8 cellular contexts compared by ENCODE assay signal in the genomic region with DNA sequence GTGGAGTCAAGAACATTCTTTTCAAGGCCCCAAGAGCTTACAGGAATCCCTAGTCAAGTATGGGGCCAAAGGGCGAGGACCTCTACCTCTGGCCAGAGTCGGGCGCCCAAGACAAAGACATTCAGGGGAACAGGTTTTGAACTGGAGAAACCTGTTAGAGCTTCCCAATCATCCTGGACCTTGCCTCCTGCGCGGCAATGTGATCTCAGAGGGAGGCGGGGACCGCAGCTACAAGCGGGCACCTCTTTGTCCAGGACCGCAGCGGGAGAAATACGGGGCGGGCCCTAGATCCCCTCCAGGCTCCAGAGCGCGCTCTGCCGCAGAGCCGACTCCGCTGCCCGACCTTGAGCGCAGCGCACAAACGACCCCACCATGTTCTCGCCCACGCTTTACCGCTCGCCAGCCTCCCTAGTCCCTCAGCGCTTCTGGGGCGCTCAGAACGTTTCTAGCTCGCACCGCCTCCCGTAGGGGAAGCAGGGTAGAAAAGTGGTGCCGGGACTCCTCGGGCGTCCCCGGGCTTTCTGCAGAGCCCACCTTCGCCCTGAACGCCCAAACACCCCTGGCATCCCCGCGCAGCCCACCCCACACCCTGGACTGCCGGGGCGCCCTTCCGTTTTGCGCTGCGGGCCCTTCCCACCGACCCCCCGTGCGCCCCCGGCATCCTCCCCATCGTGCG. TPM values are rescaled to one million over a fixed set of nuclear protein-coding genes. Genes with fewer than 3 reads are reported as not detected.
A peak's percentile ranks its signal among the peaks of the same experiment; 100 is the strongest.
DNase-seq lines count a peak whose midpoint lies in the region; ATAC-seq and TF ChIP-seq lines count a peak whose summit lies in the region.

No MANE protein-coding gene starts in this region.

- H3K4me3 ChIP-seq in epithelial cell of proximal tubule (ENCODE audit: low read depth, low read length): peak overlapping the region; percentile 74
- H3K4me3 ChIP-seq in muscle layer of duodenum (ENCODE audit: low read depth in 1 of 2, low read length in 2 of 2): peak overlapping the region; percentile 78 to 88

- peak; percentile 24 for ATAC-seq in GM21381 (IDR thresholded peaks at IDR 0.05; ENCODE audit: unreplicated experiment)

- no peak for TF ChIP-seq CTCF in C4-2B (conservative IDR thresholded peaks at IDR 0.05)
- TF ChIP-seq CTCF in epithelial cell of proximal tubule (conservative IDR thresholded peaks at IDR 0.05; ENCODE audit: low read depth, low read length): no peak

- H3K4me1 ChIP-seq in muscle layer of duodenum (ENCODE audit: control insufficient read depth in 1 of 2, insufficient read depth in 2 of 2, low read length in 2 of 2): peaks cover 0 to 20% of the 10 kb centered on the region in 2 donors

- H3K27ac ChIP-seq in C4-2B (peak overlapping the region; percentile 73), muscle layer of duodenum (ENCODE audit: low read length) (no peak overlapping the region)

- DNase-seq in NCI-H1417 (lab: John Stamatoyannopoulos, UW) (peak; percentile 80 to 91 (median 88)), epithelial cell of proximal tubule (ENCODE audit: low read depth) (no peak), superior temporal gyrus (ENCODE audit: extremely low spot score) (peak; percentile 37), OCI-M2 (lab: John Stamatoyannopoulos, UW; ENCODE audit: unreplicated experiment) (no peak)
- DNase-seq in activated CD4-positive, alpha-beta T cell treated with anti-CD3 and anti-CD28 coated beads, Interleukin-2, amount 50 U/mL, for 48 hours: peak; percentile 26 to 44

- H3K36me3 ChIP-seq in muscle layer of duodenum (ENCODE audit: control insufficient read depth in 1 of 2, insufficient read depth in 2 of 2, low read length in 2 of 2): no peaks in the 10 kb centered on the region

- H3K9me3 ChIP-seq in muscle layer of duodenum (ENCODE audit: control insufficient read depth in 1 of 2, low read length in 2 of 2): no peaks in the 10 kb centered on the region

- H3K27me3 ChIP-seq in muscle layer of duodenum (ENCODE audit: low read depth, low read length): no peaks in the 10 kb centered on the region

RNA-seq across cellular contexts. Expression of gene RABIF, which starts 28.1 kb away (rescaled TPM):
- 9.2 and 12.7 TPM in 2 replicates for total RNA-seq in epithelial cell of proximal tubule

RNA-seq across cellular contexts. Expression of gene PCAT6, which starts 50.1 kb away (rescaled TPM):
- total RNA-seq in epithelial cell of proximal tubule: 0.17 TPM in 1 of 2 replicates, not detected in the other

RNA-seq across cellular contexts. Expression of gene KDM5B, which starts 52.7 kb away (rescaled TPM):
- total RNA-seq in epithelial cell of proximal tubule: 18.6 and 46.2 TPM in 2 replicates

Comparison
In these comparisons a context has a peak if more than half of its experiments do, and no peak if none do; other contexts are left out.
1. DNase-seq: peak in NCI-H1417 (3 of 3), activated CD4-positive, alpha-beta T cell treated with anti-CD3 and anti-CD28 coated beads, Interleukin-2, amount 50 U/mL, for 48 hours (2 of 2) and superior temporal gyrus (single experiment); none in epithelial cell of proximal tubule (single experiment) and OCI-M2 (single experiment).